In the genomic region with DNA sequence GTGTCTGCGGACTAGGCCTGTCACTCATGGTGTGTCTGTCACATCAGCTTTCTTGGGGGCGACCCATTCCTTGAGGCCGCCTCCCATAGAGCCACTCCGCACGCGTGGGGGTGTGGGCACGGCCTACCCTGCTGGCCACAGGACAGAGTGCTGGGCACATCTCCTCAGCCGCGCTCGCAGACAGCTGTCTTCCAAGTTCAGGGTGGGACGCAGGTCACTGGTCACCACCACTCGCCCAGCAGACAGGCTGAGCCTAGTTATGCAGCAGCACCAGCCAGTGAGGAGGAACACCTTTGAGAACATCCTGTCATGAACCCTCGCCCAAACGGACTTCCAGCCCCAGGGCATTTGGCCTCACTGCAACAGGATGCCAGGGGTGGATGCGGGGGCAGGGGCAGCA, we compare ENCODE assay signal across 28 cellular contexts.
"Had no signal": no experiment of that assay in that cellular context is flagged by ENCODE, and none has a peak within 500 bp of the region (broad histone marks: within the 10 kb centered on the region; RNA-seq: fewer than 3 reads in every experiment).

No MANE protein-coding gene starts in this region.

- H3K4me3 ChIP-seq: adrenal gland, body of pancreas, colonic mucosa, gastroesophageal sphincter, left lung, lower lobe of right lung, sigmoid colon, stomach, suprapubic skin, tibial nerve had no signal

- DNase-seq: activated CD4-positive, alpha-beta T cell treated with anti-CD3 and anti-CD28 coated beads for 4 hours; activated CD4-positive, alpha-beta T cell treated with anti-CD3 and anti-CD28 coated beads, Interleukin-2, amount 50 U/mL, for 4 hours; activated CD8-positive, alpha-beta memory T cell treated with anti-CD3 and anti-CD28 coated beads, Interleukin-2, amount 50 U/mL, for 4 hours; activated effector memory CD4-positive, alpha-beta T cell treated with anti-CD3 and anti-CD28 coated beads, Interleukin-2, amount 50 U/mL, for 16 hours; activated naive CD4-positive, alpha-beta T cell treated with anti-CD3 and anti-CD28 coated beads for 36 hours; activated naive CD8-positive, alpha-beta T cell treated with anti-CD3 and anti-CD28 coated beads for 36 hours; activated T-cell treated with anti-CD3 and anti-CD28 coated beads, Interleukin-2, amount 50 U/mL, for 1 hour; aorta; body of pancreas; colonic mucosa; effector memory CD8-positive, alpha-beta T cell; erythroblast; hypothalamus; immature natural killer cell; lower lobe of right lung; mesenchymal stem cell; natural killer cell; sigmoid colon; small intestine; stimulated activated CD4-positive, alpha-beta T cell treated with anti-CD3 and anti-CD28 coated beads, Interleukin-4, amount 100 ng/mL, for 24 hours; stomach; T-helper 9 cell had no signal

- H3K9me3 ChIP-seq: adrenal gland, body of pancreas, colonic mucosa, gastroesophageal sphincter, lower lobe of right lung, sigmoid colon, stomach, suprapubic skin, tibial nerve had no signal

- H3K27ac ChIP-seq: adrenal gland, body of pancreas, colonic mucosa, gastroesophageal sphincter, left lung, lower lobe of right lung, sigmoid colon, stomach, suprapubic skin, tibial nerve, VCaP had no signal

- H3K27me3 ChIP-seq: adrenal gland, body of pancreas, colonic mucosa, gastroesophageal sphincter, left lung, sigmoid colon, suprapubic skin, tibial nerve had no signal

- H3K36me3 ChIP-seq: adrenal gland, colonic mucosa, gastroesophageal sphincter, left lung, lower lobe of right lung, sigmoid colon, stomach, suprapubic skin, tibial nerve had no signal

- H3K4me1 ChIP-seq: body of pancreas, colonic mucosa, lower lobe of right lung, sigmoid colon, stomach, suprapubic skin had no signal
